10 cellular contexts compared by ENCODE assay signal in the genomic region with DNA sequence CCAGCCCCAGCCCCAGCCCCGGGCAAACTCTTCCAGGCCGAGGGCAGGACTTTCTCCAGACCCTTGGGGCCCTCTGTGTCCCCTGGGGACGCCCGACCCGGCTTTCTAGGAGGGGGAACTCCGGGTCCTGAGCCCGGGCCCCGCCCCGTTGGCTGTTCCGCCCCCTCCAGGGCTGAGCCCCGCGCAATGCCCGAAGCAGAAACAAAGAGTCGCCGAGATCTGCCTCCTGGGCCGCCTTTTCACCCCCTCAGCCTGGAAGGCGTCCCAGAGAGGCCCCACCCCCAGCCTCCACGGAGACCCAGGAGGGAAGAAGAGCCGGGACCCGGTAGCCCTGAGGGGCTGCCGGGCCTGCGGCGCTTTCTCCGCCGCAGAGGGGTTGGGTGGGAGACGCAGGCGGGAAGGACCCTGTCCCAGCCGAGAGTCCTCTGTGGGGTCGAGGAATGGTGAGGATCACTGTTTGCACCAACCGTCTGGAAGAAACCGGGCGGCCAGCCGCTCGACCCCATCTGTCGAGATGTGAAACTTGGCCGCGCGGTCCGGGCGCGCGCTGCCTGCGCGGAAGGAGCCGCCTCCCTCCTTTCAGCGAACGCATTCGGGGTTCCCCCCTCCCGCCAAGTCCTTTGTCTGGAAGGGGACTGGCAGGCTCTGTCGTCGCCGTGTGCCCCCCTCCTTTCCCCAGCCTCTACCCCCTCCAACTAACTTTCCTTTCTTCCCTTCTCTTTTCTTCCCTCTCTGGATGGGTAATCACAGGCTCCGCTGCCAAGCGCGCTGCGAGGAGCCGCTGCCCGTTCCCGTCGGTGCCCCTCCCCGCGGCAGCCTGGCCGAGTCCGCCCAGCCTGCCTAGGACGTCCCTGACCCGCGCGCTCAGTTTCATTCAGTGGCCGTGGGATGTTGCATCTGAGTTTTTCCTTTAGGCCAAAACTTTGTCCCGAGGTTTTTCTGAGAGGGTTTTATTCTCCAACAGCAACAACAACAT. TPM values are rescaled to one million over a fixed set of nuclear protein-coding genes. Genes with fewer than 3 reads are reported as not detected.
A peak's percentile ranks its signal among the peaks of the same experiment; 100 is the strongest.
DNase-seq lines count a peak whose midpoint lies in the region; ATAC-seq and TF ChIP-seq lines count a peak whose summit lies in the region.
"Had no signal": no experiment of that assay in that cellular context is flagged by ENCODE, and none has a peak within 500 bp of the region (broad histone marks: within the 10 kb centered on the region; RNA-seq: fewer than 3 reads in every experiment).

No MANE protein-coding gene starts in this region.

- ATAC-seq in naive thymus-derived CD8-positive, alpha-beta T cell = no peak

- H4K91ac ChIP-seq in H9 (ENCODE audit: insufficient read length, low read depth, low read length) = no peak overlapping the region

- H3K4me3 Mint-ChIP-seq in H9 = peak overlapping the region; percentile 17 to 73; a peak in 3 of 5 replicates
- H3K4me3 Mint-ChIP-seq in chondrocyte (ENCODE audit: unreplicated experiment) = peak overlapping the region; percentile 44
- peak overlapping the region; percentile 80 for H3K4me3 Mint-ChIP-seq in neural crest cell
- peak overlapping the region in 5 of 10 donors; percentile 7 to 60 (median 36) for H3K4me3 Mint-ChIP-seq in naive thymus-derived CD8-positive, alpha-beta T cell

- TF ChIP-seq CTCF in H9 (conservative IDR thresholded peaks at IDR 0.05) = no peak
- TF ChIP-seq CTCF in chondrocyte (IDR thresholded peaks at IDR 0.05) = no peak
- TF ChIP-seq CTCF in neural crest cell (conservative IDR thresholded peaks at IDR 0.05) = no peak

- H2AK5ac ChIP-seq in H9 (ENCODE audit: insufficient read length, low read length) = no peak overlapping the region

- no peak overlapping the region for H3K9ac ChIP-seq in BLaER1
- H3K9ac ChIP-seq in H9 (ENCODE audit: extremely low read depth, insufficient read length, low read length) = no peak overlapping the region

- H2BK12ac ChIP-seq in H9 (ENCODE audit: insufficient read length, low read depth, low read length) = no peak overlapping the region

- H3K36me3 Mint-ChIP-seq in H9 (ENCODE audit: insufficient read depth in 1 of 3, low read depth in 3 of 3) (no peaks in the 10 kb centered on the region), chondrocyte (ENCODE audit: low read depth) (no peaks in the 10 kb centered on the region), neural crest cell (ENCODE audit: low read depth) (no peaks in the 10 kb centered on the region)
- H3K36me3 Mint-ChIP-seq in naive thymus-derived CD8-positive, alpha-beta T cell = no peaks in the 10 kb centered on the region
- H3K36me3 Mint-ChIP-seq: activated naive CD8-positive, alpha-beta T cell had no signal

- no peak overlapping the region for H2AFZ ChIP-seq in H9 (ENCODE audit: low read length)

- no peak overlapping the region for H2BK20ac ChIP-seq in H9 (ENCODE audit: low read depth, low read length, poor library complexity, severe bottlenecking)

- no peak overlapping the region for H3K18ac ChIP-seq in H9 (ENCODE audit: insufficient read length, low read depth, low read length)

- DNase-seq in H9 (peak; percentile 71), chondrocyte (ENCODE audit: low spot score) (no peak), neural crest cell (ENCODE audit: low read depth, low spot score) (no peak), DMS53 treated with DMSO at 0.1 percent for 48 hours (lab: John Stamatoyannopoulos, UW; ENCODE audit: unreplicated experiment) (no peak), NCI-H187 (lab: John Stamatoyannopoulos, UW) (no peak), SIG-M5 (lab: John Stamatoyannopoulos, UW) (no peak)
- DNase-seq in naive thymus-derived CD8-positive, alpha-beta T cell = no peak
- DNase-seq: GF-D8 had no signal

- no peak overlapping the region for H2BK5ac ChIP-seq in H9 (ENCODE audit: insufficient read length, low read length)

- WGBS in H9 (ENCODE audit: extremely low coverage, insufficient read length, low lambda C conversion rate) = no CpG with 5 or more reads among the region's 70 CpGs

- H3K27me3 Mint-ChIP-seq in H9 (ENCODE audit: low read depth) (peaks cover 100% of the 10 kb centered on the region), chondrocyte (ENCODE audit: low read depth) (peaks cover 66% of the 10 kb centered on the region), neural crest cell (ENCODE audit: low read depth) (peaks cover 100% of the 10 kb centered on the region)
- peaks cover 42 to 91% (median 67%) of the 10 kb centered on the region in 5 donors for H3K27me3 Mint-ChIP-seq in naive thymus-derived CD8-positive, alpha-beta T cell

- H3K4me3 ChIP-seq in BLaER1 = no peak overlapping the region

- H3K9me3 ChIP-seq in BLaER1 (no peaks in the 10 kb centered on the region), H9 (ENCODE audit: control insufficient read depth, low read depth, low read length) (no peaks in the 10 kb centered on the region)

- no peak overlapping the region for H3K4ac ChIP-seq in H9 (ENCODE audit: low read depth, low read length)

- POLR2A ChIA-PET in naive thymus-derived CD8-positive, alpha-beta T cell (lab: Charles Lee) = no interaction called here

- H3K14ac ChIP-seq in H9 (ENCODE audit: insufficient read depth, low read length) = no peak overlapping the region

- no peak overlapping the region for H4K5ac ChIP-seq in H9 (ENCODE audit: insufficient read length, low read depth, low read length)

- H3K23me2 ChIP-seq in H9 (ENCODE audit: insufficient read length, low read depth, low read length, poor library complexity, severe bottlenecking) = peaks cover 8% of the 10 kb centered on the region

- H3K4me1 Mint-ChIP-seq in H9 = peaks cover 24 to 39% of the 10 kb centered on the region in 2 experiments
- peaks cover 22% of the 10 kb centered on the region for H3K4me1 Mint-ChIP-seq in chondrocyte (ENCODE audit: low read depth)
- H3K4me1 Mint-ChIP-seq in neural crest cell = peaks cover 48% of the 10 kb centered on the region
- H3K4me1 Mint-ChIP-seq in naive thymus-derived CD8-positive, alpha-beta T cell = peaks cover 5 to 34% (median 23%) of the 10 kb centered on the region in 4 donors

- H3K27ac ChIP-seq in BLaER1 (no peak overlapping the region), H9 (ENCODE audit: insufficient read length, low read depth, low read length) (no peak overlapping the region)

- no peaks in the 10 kb centered on the region for H3K79me1 ChIP-seq in H9 (ENCODE audit: insufficient read depth, low read depth, low read length, poor library complexity, severe bottlenecking)

- H3K79me2 ChIP-seq in H9 (ENCODE audit: insufficient read depth, low read length) = no peaks in the 10 kb centered on the region

- H3K27ac Mint-ChIP-seq in H9 = no peak overlapping the region
- no peak overlapping the region for H3K27ac Mint-ChIP-seq in chondrocyte (ENCODE audit: unreplicated experiment)
- no peak overlapping the region for H3K27ac Mint-ChIP-seq in neural crest cell (ENCODE audit: unreplicated experiment)
- no peak overlapping the region for H3K27ac Mint-ChIP-seq in naive thymus-derived CD8-positive, alpha-beta T cell
- H3K27ac Mint-ChIP-seq: activated naive CD8-positive, alpha-beta T cell had no signal

- peak overlapping the region; percentile 33 for H3K4me2 ChIP-seq in BLaER1
- H3K4me2 ChIP-seq in H9 (ENCODE audit: insufficient read depth, insufficient read length, low read length) = peak overlapping the region; percentile 5

- H3T11ph ChIP-seq in H9 (ENCODE audit: low read length) = no peak overlapping the region

- no peak overlapping the region for H3K23ac ChIP-seq in H9 (ENCODE audit: insufficient read length, low read depth, low read length)

- no peak overlapping the region for H4K8ac ChIP-seq in H9 (replicated peaks; ENCODE audit: insufficient read length, low read depth, low read length)

- peaks cover 27% of the 10 kb centered on the region for H3K4me1 ChIP-seq in BLaER1
- no peaks in the 10 kb centered on the region for H3K4me1 ChIP-seq in H9 (ENCODE audit: insufficient read depth, low read length)

- no peak overlapping the region for H2BK120ac ChIP-seq in H9 (ENCODE audit: low read depth, low read length, poor library complexity, severe bottlenecking)

- no peak overlapping the region for H2BK15ac ChIP-seq in H9 (ENCODE audit: low read depth, low read length)

- H3K56ac ChIP-seq in H9 (ENCODE audit: insufficient read length, low read depth, low read length) = no peak overlapping the region

- H3K9me3 Mint-ChIP-seq in H9 = no peaks in the 10 kb centered on the region; a peak in 1 of 5 replicates
- no peaks in the 10 kb centered on the region for H3K9me3 Mint-ChIP-seq in chondrocyte (ENCODE audit: low read depth)
- no peaks in the 10 kb centered on the region for H3K9me3 Mint-ChIP-seq in neural crest cell
- H3K9me3 Mint-ChIP-seq in naive thymus-derived CD8-positive, alpha-beta T cell = no peaks in the 10 kb centered on the region

- H4K20me1 ChIP-seq in BLaER1 (peaks cover 100% of the 10 kb centered on the region), H9 (ENCODE audit: control insufficient read depth, insufficient read depth, insufficient read length) (no peaks in the 10 kb centered on the region)

- H3K36me3 ChIP-seq in BLaER1 = no peaks in the 10 kb centered on the region

- H3K27me3 ChIP-seq in BLaER1 (peaks cover 100% of the 10 kb centered on the region), H9 (ENCODE audit: insufficient read depth, low read length) (peaks cover 97% of the 10 kb centered on the region)

RNA-seq across cellular contexts. Expression of gene EN2, which starts 10.2 kb away (rescaled TPM):
- total RNA-seq in H9 (2021) (0.07 and 0.15 TPM in 2 replicates), chondrocyte (0.15 to 0.99 TPM (median 0.15 TPM) in 3 replicates), neural crest cell (7.2 and 8.2 TPM in 2 replicates)
- total RNA-seq in naive thymus-derived CD8-positive, alpha-beta T cell = not detected
- not detected for polyA plus RNA-seq in naive thymus-derived CD8-positive, alpha-beta T cell
